Comparison of ENCODE assay signal across 8 cellular contexts in the genomic region with DNA sequence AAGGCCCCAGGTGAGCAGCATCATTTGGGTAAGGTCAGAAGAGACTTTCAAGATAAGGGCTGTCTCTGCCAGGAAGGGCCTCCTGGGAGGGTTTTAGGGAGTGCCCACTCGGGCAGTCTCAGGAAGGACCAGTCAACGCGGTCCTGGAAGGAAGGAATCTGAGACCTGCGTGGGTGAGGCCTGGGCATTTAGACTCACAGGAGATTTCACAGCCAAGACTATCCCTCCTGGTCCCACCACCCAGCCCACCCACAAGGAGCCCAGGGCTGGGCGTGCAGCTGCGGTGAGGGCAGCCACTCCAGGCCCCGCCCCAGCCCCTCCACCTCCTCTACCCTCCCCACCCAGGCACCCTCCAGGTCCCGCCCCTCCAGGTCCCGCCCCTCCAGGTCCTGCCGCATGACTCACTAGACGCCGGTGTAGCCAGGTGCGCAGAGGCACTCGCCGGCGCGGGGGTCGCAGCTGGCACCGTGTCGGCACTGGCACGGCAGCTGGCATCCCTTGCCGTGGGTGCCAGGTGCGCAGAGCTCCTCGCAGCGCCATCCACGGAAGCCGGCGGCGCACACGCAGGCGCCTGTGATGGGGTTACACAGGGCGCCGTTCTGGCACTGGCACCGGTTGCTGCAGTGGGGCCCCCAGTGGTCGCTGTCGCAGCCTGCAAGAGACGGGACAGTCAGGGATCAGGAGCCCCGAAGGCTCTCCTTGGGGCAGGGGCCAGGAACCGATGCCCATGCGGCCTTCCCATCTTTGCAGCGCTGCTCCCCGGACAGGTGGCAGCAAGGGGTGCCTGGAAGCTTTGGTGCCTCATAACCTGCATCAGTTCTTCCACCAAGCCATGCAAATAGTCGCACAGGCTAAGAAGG.
DNase-seq lines count a peak whose midpoint lies in the region; ATAC-seq and TF ChIP-seq lines count a peak whose summit lies in the region.

No MANE protein-coding gene starts in this region.

- no peaks in the 10 kb centered on the region for H3K36me3 ChIP-seq in spleen

- peaks cover 2% of the 10 kb centered on the region for H3K27me3 Mint-ChIP-seq in glutamatergic neuron (ENCODE audit: unreplicated experiment)

- TF ChIP-seq CTCF in glutamatergic neuron (IDR thresholded peaks at IDR 0.05; ENCODE audit: partially characterized antibody, unreplicated experiment) = peak; percentile 27
- TF ChIP-seq CTCF in spleen (IDR thresholded peaks at IDR 0.05 in 8 of 11, conservative IDR thresholded peaks at IDR 0.05 in 3 of 11) = peak in 7 of 11 experiments; percentile 15 to 55 (median 44)

- intact Hi-C loops in spleen (cut with DNase I; ENCODE audit: low total_unique reads) = loop anchor here (5.0 kb wide), 1 partner anchor 305 kb away; no protein-coding TSS in a partner anchor

- H3K4me1 Mint-ChIP-seq in glutamatergic neuron (ENCODE audit: low read depth, unreplicated experiment) = peaks cover 28% of the 10 kb centered on the region

- H3K36me3 Mint-ChIP-seq in glutamatergic neuron (ENCODE audit: unreplicated experiment) = no peaks in the 10 kb centered on the region

- H3K4me3 Mint-ChIP-seq in glutamatergic neuron (ENCODE audit: unreplicated experiment) = peak overlapping the region; percentile 40

- H3K4me1 ChIP-seq in spleen = peaks cover 0 to 17% (median 11%) of the 10 kb centered on the region in 6 donors

- H3K9me3 ChIP-seq in spleen = no peaks in the 10 kb centered on the region

- H3K27ac Mint-ChIP-seq in glutamatergic neuron (ENCODE audit: unreplicated experiment) = no peak overlapping the region

- H3K27ac ChIP-seq in spleen = no peak overlapping the region

- TF ChIP-seq POLR2A in spleen (IDR thresholded peaks at IDR 0.05) = no peak

- H3K27me3 ChIP-seq in spleen (replicated peaks in 1 of 7) = peaks cover 0 to 56% (median 19%) of the 10 kb centered on the region in 7 donors

- no peak for ATAC-seq in HG02763 (IDR thresholded peaks at IDR 0.05; ENCODE audit: unreplicated experiment)
- ATAC-seq in HG02884 (IDR thresholded peaks at IDR 0.05; ENCODE audit: unreplicated experiment) = no peak

- 4 to 9% (median 4%) methylated on average over 16 to 43 of the region's 43 CpGs for WGBS in spleen, 5 donors

- DNase-seq in activated gamma-delta T cell treated with Interleukin-2 at 50 U/mL for 16 hours (peak; percentile 54), activated gamma-delta T cell (lab: John Stamatoyannopoulos, UW) (no peak), NCI-H1930 (lab: John Stamatoyannopoulos, UW) (peak; percentile 7 to 35), glutamatergic neuron (peak; percentile 50), spleen (peak; percentile 86)
- DNase-seq in activated CD8-positive, alpha-beta memory T cell treated with anti-CD3 and anti-CD28 coated beads, Interleukin-2, amount 50 U/mL, for 24 hours (ENCODE audit: extremely low read depth) = peak; percentile 13

- peaks cover 2% of the 10 kb centered on the region for H3K9me3 Mint-ChIP-seq in glutamatergic neuron (ENCODE audit: unreplicated experiment)

- H3K4me3 ChIP-seq in spleen = peak overlapping the region; percentile 6 to 74 (median 38)
